Comparison of ENCODE assay signal across 8 cellular contexts in the genomic region with DNA sequence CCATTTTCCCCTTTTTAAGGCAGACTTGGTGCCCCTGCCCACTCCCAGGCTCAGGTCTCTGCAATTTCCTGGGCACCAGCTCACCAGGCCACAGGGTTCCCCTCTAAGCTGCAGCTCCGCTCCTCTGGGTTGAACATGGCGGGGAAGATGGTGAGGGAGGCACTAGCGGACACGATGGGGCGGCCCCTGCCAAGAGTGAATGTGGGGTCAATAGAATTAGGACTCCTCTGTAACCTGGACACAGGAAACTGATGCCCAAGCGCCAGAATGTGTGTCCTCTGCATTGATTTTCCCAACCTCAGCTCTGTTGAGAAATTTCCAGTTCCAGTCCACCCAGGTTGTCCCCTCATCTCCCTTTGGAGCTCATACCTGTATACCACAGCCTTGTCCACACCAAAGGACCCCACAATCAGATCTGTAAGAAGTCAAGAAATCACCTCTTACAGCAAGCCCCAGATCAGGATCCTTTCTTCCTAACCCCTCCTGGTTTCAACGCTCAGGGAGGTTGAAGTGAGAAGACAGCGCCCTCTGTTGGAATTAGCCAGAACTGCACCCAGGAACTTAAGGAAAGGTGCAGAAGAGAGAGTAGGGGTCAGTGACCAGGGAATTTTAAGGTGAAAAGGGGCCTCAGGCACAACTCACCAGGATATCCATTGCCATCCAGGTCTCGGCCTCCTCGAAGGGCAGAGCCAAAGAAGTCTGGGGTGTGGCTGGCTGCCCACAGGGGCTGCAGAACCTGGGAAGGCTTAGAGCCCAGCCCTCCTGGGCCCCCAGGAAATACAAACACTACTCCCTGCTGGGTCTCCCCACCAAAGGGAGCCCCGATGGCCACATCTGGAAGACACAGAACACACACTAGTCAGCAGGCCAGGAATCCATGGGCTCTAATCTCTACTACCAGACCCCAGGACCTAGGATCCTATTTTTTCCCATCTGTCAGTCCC. TPM values are rescaled to one million over a fixed set of nuclear protein-coding genes. Genes with fewer than 3 reads are reported as not detected.
DNase-seq lines count a peak whose midpoint lies in the region; ATAC-seq, FAIRE-seq and TF ChIP-seq lines count a peak whose summit lies in the region.

No MANE protein-coding gene starts in this region.

- no peaks in the 10 kb centered on the region for H3K27me3 Mint-ChIP-seq in stimulated activated naive CD8-positive, alpha-beta T cell treated with anti-CD3 and anti-CD28 coated beads, Interleukin-15, Interleukin-2, amounts not matched to agents 100 ng/mL and 50 ng/mL, for 24 hours

- no peaks in the 10 kb centered on the region for H3K9me3 ChIP-seq in Karpas-422 (ENCODE audit: low read length)

- ATAC-seq in GM21825 (IDR thresholded peaks at IDR 0.05; ENCODE audit: unreplicated experiment) (no peak), HG03108 (IDR thresholded peaks at IDR 0.05; ENCODE audit: unreplicated experiment) (no peak)

- no peak overlapping the region for H3K4me3 Mint-ChIP-seq in stimulated activated naive CD8-positive, alpha-beta T cell treated with anti-CD3 and anti-CD28 coated beads, Interleukin-15, Interleukin-2, amounts not matched to agents 100 ng/mL and 50 ng/mL, for 24 hours

- H3K9ac ChIP-seq in Karpas-422 (ENCODE audit: low read length): no peak overlapping the region

- H3K27ac ChIP-seq in Karpas-422 (ENCODE audit: low read length): no peak overlapping the region

- H3K36me3 ChIP-seq in Karpas-422 (ENCODE audit: insufficient read depth, low read length) (no peaks in the 10 kb centered on the region), bronchial epithelial cell (ENCODE audit: control insufficient read depth, insufficient read depth, low read length) (peaks cover 66% of the 10 kb centered on the region)

- no peak overlapping the region for H3K4me3 ChIP-seq in Karpas-422 (ENCODE audit: low read length)
- no peak overlapping the region for H3K4me3 ChIP-seq in bronchial epithelial cell (ENCODE audit: low read depth, low read length)

- DNase-seq in EH (ENCODE audit: low read depth) (peak; percentile 56), Karpas-422 (peak; percentile 91), T-helper 22 cell (ENCODE audit: low read depth) (peak; percentile 29), bronchial epithelial cell (ENCODE audit: low read depth) (peak; percentile 47), medulla oblongata (ENCODE audit: extremely low spot score) (peak; percentile 57)

- H2AFZ ChIP-seq in Karpas-422 (ENCODE audit: low read length): no peak overlapping the region

- H3K4me2 ChIP-seq in Karpas-422 (ENCODE audit: low read depth, low read length, poor library complexity, severe bottlenecking): no peak overlapping the region

- H3K27ac Mint-ChIP-seq in stimulated activated naive CD8-positive, alpha-beta T cell treated with anti-CD3 and anti-CD28 coated beads, Interleukin-15, Interleukin-2, amounts not matched to agents 100 ng/mL and 50 ng/mL, for 24 hours: peak overlapping the region; percentile 50

- no peaks in the 10 kb centered on the region for H3K9me3 Mint-ChIP-seq in stimulated activated naive CD8-positive, alpha-beta T cell treated with anti-CD3 and anti-CD28 coated beads, Interleukin-15, Interleukin-2, amounts not matched to agents 100 ng/mL and 50 ng/mL, for 24 hours

- H3K9me2 ChIP-seq in Karpas-422 (replicated peaks; ENCODE audit: insufficient read depth, low read length): no peaks in the 10 kb centered on the region

- H3K4me1 ChIP-seq in Karpas-422 (ENCODE audit: low read length): no peaks in the 10 kb centered on the region

- peaks cover 10% of the 10 kb centered on the region for H3K4me1 Mint-ChIP-seq in stimulated activated naive CD8-positive, alpha-beta T cell treated with anti-CD3 and anti-CD28 coated beads, Interleukin-15, Interleukin-2, amounts not matched to agents 100 ng/mL and 50 ng/mL, for 24 hours (ENCODE audit: low read depth)

- no peaks in the 10 kb centered on the region for H3K79me2 ChIP-seq in Karpas-422 (ENCODE audit: low read length)

- no peaks in the 10 kb centered on the region for H3K27me3 ChIP-seq in Karpas-422 (ENCODE audit: low read length)
- no peaks in the 10 kb centered on the region for H3K27me3 ChIP-seq in bronchial epithelial cell (ENCODE audit: control insufficient read depth, insufficient read depth, low read length)

- peak; percentile 83 for TF ChIP-seq CTCF in bronchial epithelial cell (IDR thresholded peaks at IDR 0.05; ENCODE audit: insufficient read depth, low read length, severe bottlenecking)

- peaks cover 61% of the 10 kb centered on the region for H3K36me3 Mint-ChIP-seq in stimulated activated naive CD8-positive, alpha-beta T cell treated with anti-CD3 and anti-CD28 coated beads, Interleukin-15, Interleukin-2, amounts not matched to agents 100 ng/mL and 50 ng/mL, for 24 hours (ENCODE audit: low read depth)

- H4K20me1 ChIP-seq in Karpas-422 (ENCODE audit: insufficient read depth, low read depth, low read length): no peaks in the 10 kb centered on the region

- FAIRE-seq in bronchial epithelial cell (lab: Jason Lieb, UNC): no peak

RNA-seq across cellular contexts. Expression of a gene that starts 14.7 kb away (rescaled TPM):
- total RNA-seq in Karpas-422 (2014; rRNA removed; shearing (Covaris generic); ENCODE audit: low replicate concordance): not detected in 2 replicates
- 53.5 and 98.5 TPM in 2 replicates for total RNA-seq in bronchial epithelial cell

RNA-seq across cellular contexts. Expression of a gene that starts 19.8 kb away (rescaled TPM):
- 4.1 and 12.2 TPM in 2 replicates for total RNA-seq in Karpas-422 (2014; rRNA removed; shearing (Covaris generic); ENCODE audit: low replicate concordance)
- 5.3 and 7.6 TPM in 2 replicates for total RNA-seq in bronchial epithelial cell

RNA-seq across cellular contexts. Expression of a gene that starts 40.0 kb away (rescaled TPM):
- 0.29 TPM in 1 of 2 replicates, not detected in the other for total RNA-seq in Karpas-422 (2014; rRNA removed; shearing (Covaris generic); ENCODE audit: low replicate concordance)
- 0.13 TPM in 1 of 2 replicates, not detected in the other for total RNA-seq in bronchial epithelial cell

Comparison
In these comparisons a context has a peak if more than half of its experiments do, and no peak if none do; other contexts are left out.
1. DNase-seq: peak in every context shown above with its lines; median percentile 91 in Karpas-422; 57 in medulla oblongata; 56 in EH; 47 in bronchial epithelial cell; 29 in T-helper 22 cell.
2. RNA of a gene that starts 14.7 kb away (total RNA-seq): 53.5 to 98.5 TPM in bronchial epithelial cell; not detected in Karpas-422; every median in the first group is over 10 times any median in the second.